In genomic region chr14:95445161-95445560, GRCh38 we compare ENCODE assay signal across 23 cellular contexts.
DNase-seq lines count a peak whose midpoint lies in the region; ATAC-seq and TF ChIP-seq lines count a peak whose summit lies in the region.
"Had no signal": no experiment of that assay in that cellular context is flagged by ENCODE, and none has a peak within 500 bp of the region (broad histone marks: within the 10 kb centered on the region; RNA-seq: fewer than 3 reads in every experiment).

No MANE protein-coding gene starts in this region.

- CTCF ChIA-PET in activated B cell treated with CpG ODN at 0.5 μM for 24 hours (lab: Charles Lee) = interaction anchor here (1.0 to 6.5 kb wide), 3 partner anchors 13 to 81 kb away, joined by 3 to 162 read pairs (median 3); no protein-coding TSS in a partner anchor

- POLR2A ChIA-PET in activated B cell treated with CpG ODN at 0.5 μM for 24 hours (lab: Charles Lee) = interaction anchor here (1.4 to 1.7 kb wide), 2 partner anchors 14 to 90 kb away, joined by 4 to 6 read pairs; partner anchors contain the start of gene GLRX5

- H3K27ac Mint-ChIP-seq in activated naive CD8-positive, alpha-beta T cell = peak overlapping the region; percentile 29
- H3K27ac Mint-ChIP-seq in activated naive CD8-positive, alpha-beta T cell treated with anti-CD3 and anti-CD28 coated beads, Interleukin-2, amount 50 U/mL, for 24 hours = no peak overlapping the region
- H3K27ac Mint-ChIP-seq in activated B cell treated with CpG ODN at 0.5 μM for 24 hours = peak overlapping the region; percentile 41
- H3K27ac Mint-ChIP-seq in stimulated activated naive B cell treated with anti-CD40 and anti-IgM and Interleukin-4, amounts not matched to agents 10 μg/mL and 1 μg/mL and 100 μg/mL, for 72 hours = peak overlapping the region; percentile 56
- H3K27ac Mint-ChIP-seq: endodermal cell had no signal

- intact Hi-C loops in activated B cell treated with CpG ODN at 0.5 μM for 24 hours (cut with micrococcal nuclease) = loop anchor here (10.0 kb wide), 1 partner anchor 270 kb away; the partner anchor contains the start of gene TCL1A

- H3K9me3 Mint-ChIP-seq in activated naive CD8-positive, alpha-beta T cell (ENCODE audit: low read depth) = no peaks in the 10 kb centered on the region
- H3K9me3 Mint-ChIP-seq in activated naive CD8-positive, alpha-beta T cell treated with anti-CD3 and anti-CD28 coated beads, Interleukin-2, amount 50 U/mL, for 24 hours = no peaks in the 10 kb centered on the region
- H3K9me3 Mint-ChIP-seq in activated B cell treated with CpG ODN at 0.5 μM for 24 hours = no peaks in the 10 kb centered on the region
- no peaks in the 10 kb centered on the region for H3K9me3 Mint-ChIP-seq in stimulated activated naive B cell treated with anti-CD40 and anti-IgM and Interleukin-4, amounts not matched to agents 10 μg/mL and 1 μg/mL and 100 μg/mL, for 72 hours
- H3K9me3 Mint-ChIP-seq: endodermal cell, type B pancreatic cell had no signal

- TF ChIP-seq CTCF in activated B cell treated with CpG ODN at 0.5 μM for 24 hours (IDR thresholded peaks at IDR 0.05) = no peak

- peaks cover 8% of the 10 kb centered on the region for H3K36me3 Mint-ChIP-seq in activated naive CD8-positive, alpha-beta T cell
- H3K36me3 Mint-ChIP-seq in activated naive CD8-positive, alpha-beta T cell treated with anti-CD3 and anti-CD28 coated beads, Interleukin-2, amount 50 U/mL, for 24 hours (ENCODE audit: low read depth) = peaks cover 19% of the 10 kb centered on the region
- H3K36me3 Mint-ChIP-seq in activated B cell treated with CpG ODN at 0.5 μM for 24 hours (ENCODE audit: low read depth) = peaks cover 86% of the 10 kb centered on the region
- H3K36me3 Mint-ChIP-seq in stimulated activated naive B cell treated with anti-CD40 and anti-IgM and Interleukin-4, amounts not matched to agents 10 μg/mL and 1 μg/mL and 100 μg/mL, for 72 hours = peaks cover 31 to 51% of the 10 kb centered on the region in 2 donors
- H3K36me3 Mint-ChIP-seq: type B pancreatic cell had no signal

- H3K4me3 Mint-ChIP-seq in activated naive CD8-positive, alpha-beta T cell = no peak overlapping the region
- H3K4me3 Mint-ChIP-seq in activated naive CD8-positive, alpha-beta T cell treated with anti-CD3 and anti-CD28 coated beads, Interleukin-2, amount 50 U/mL, for 24 hours = no peak overlapping the region
- H3K4me3 Mint-ChIP-seq in activated B cell treated with CpG ODN at 0.5 μM for 24 hours = no peak overlapping the region
- H3K4me3 Mint-ChIP-seq in stimulated activated naive B cell treated with anti-CD40 and anti-IgM and Interleukin-4, amounts not matched to agents 10 μg/mL and 1 μg/mL and 100 μg/mL, for 72 hours = no peak overlapping the region
- H3K4me3 Mint-ChIP-seq: endodermal cell, type B pancreatic cell had no signal

- H3K27me3 Mint-ChIP-seq in activated naive CD8-positive, alpha-beta T cell = no peaks in the 10 kb centered on the region
- no peaks in the 10 kb centered on the region for H3K27me3 Mint-ChIP-seq in activated naive CD8-positive, alpha-beta T cell treated with anti-CD3 and anti-CD28 coated beads, Interleukin-2, amount 50 U/mL, for 24 hours
- H3K27me3 Mint-ChIP-seq in activated B cell treated with CpG ODN at 0.5 μM for 24 hours = no peaks in the 10 kb centered on the region
- H3K27me3 Mint-ChIP-seq in stimulated activated naive B cell treated with anti-CD40 and anti-IgM and Interleukin-4, amounts not matched to agents 10 μg/mL and 1 μg/mL and 100 μg/mL, for 72 hours = no peaks in the 10 kb centered on the region

- H3K4me1 Mint-ChIP-seq in activated naive CD8-positive, alpha-beta T cell (ENCODE audit: low read depth) = peaks cover 4% of the 10 kb centered on the region
- H3K4me1 Mint-ChIP-seq in activated naive CD8-positive, alpha-beta T cell treated with anti-CD3 and anti-CD28 coated beads, Interleukin-2, amount 50 U/mL, for 24 hours = peaks cover 4% of the 10 kb centered on the region
- H3K4me1 Mint-ChIP-seq in activated B cell treated with CpG ODN at 0.5 μM for 24 hours = peaks cover 22% of the 10 kb centered on the region
- H3K4me1 Mint-ChIP-seq in stimulated activated naive B cell treated with anti-CD40 and anti-IgM and Interleukin-4, amounts not matched to agents 10 μg/mL and 1 μg/mL and 100 μg/mL, for 72 hours = peaks cover 11 to 22% of the 10 kb centered on the region in 2 donors
- H3K4me1 Mint-ChIP-seq: endodermal cell had no signal

- no peak for DNase-seq in activated naive CD8-positive, alpha-beta T cell treated with anti-CD3 and anti-CD28 coated beads, Interleukin-2, amount 50 U/mL, for 24 hours
- DNase-seq in NCI-H1417 treated with DMSO at 0.1 percent for 48 hours (lab: John Stamatoyannopoulos, UW) (peak; percentile 3), activated B cell treated with CpG ODN at 0.5 μM for 24 hours (no peak), NCI-H82 (lab: John Stamatoyannopoulos, UW) (no peak)
- no peak for DNase-seq in stimulated activated naive B cell treated with anti-CD40 and anti-IgM and Interleukin-4, amounts not matched to agents 10 μg/mL and 1 μg/mL and 100 μg/mL, for 72 hours
- DNase-seq: activated CD4-positive, alpha-beta T cell treated with anti-CD3 and anti-CD28 coated beads for 1 hour; colonic mucosa; DMS79; endodermal cell; foreskin melanocyte; GF-D8; GM23248; mesendoderm; NCI-H1436 treated with DMSO at 0.1 percent for 48 hours; NCI-H526 treated with DMSO at 0.1 percent for 48 hours; nucleus accumbens; OCI-M1; Right ventricle myocardium superior; stimulated activated CD8-positive, alpha-beta memory T cell treated with anti-CD3 and anti-CD28 coated beads, Interleukin-4, amount 100 ng/mL, for 48 hours had no signal

- no peak for ATAC-seq in activated naive CD8-positive, alpha-beta T cell treated with anti-CD3 and anti-CD28 coated beads, Interleukin-2, amount 50 U/mL, for 24 hours
- ATAC-seq in activated B cell treated with CpG ODN at 0.5 μM for 24 hours (ENCODE audit: low read depth) (no peak), GM19463 (IDR thresholded peaks at IDR 0.05; ENCODE audit: unreplicated experiment) (no peak), HG02588 (IDR thresholded peaks at IDR 0.05; ENCODE audit: unreplicated experiment) (no peak)
- no peak for ATAC-seq in stimulated activated naive B cell treated with anti-CD40 and anti-IgM and Interleukin-4, amounts not matched to agents 10 μg/mL and 1 μg/mL and 100 μg/mL, for 72 hours (replicated peaks)
